1 cellular context compared by ENCODE assay signal in genomic region chr10:103868200-103868599, GRCh38.
TF ChIP-seq lines count a peak whose summit lies in the region.

No MANE protein-coding gene starts in this region.

TF ChIP-seq in GM12878, 131 proteins besides CTCF, POLR2A, EP300 and RAD21 (continued from another document):
- TF ChIP-seq RELB (IDR thresholded peaks at IDR 0.05; ENCODE audit: low read depth) = no peak
